ENCODE assay signal across 24 cellular contexts in genomic region chr2:50515638-50516037, GRCh38.
"Had no signal": no experiment of that assay in that cellular context is flagged by ENCODE, and none has a peak within 500 bp of the region (broad histone marks: within the 10 kb centered on the region; RNA-seq: fewer than 3 reads in every experiment).

No MANE protein-coding gene starts in this region.

- H3K4me3 ChIP-seq: esophagus squamous epithelium, pancreas, prostate gland, skin epidermis, stomach, tibial artery, upper lobe of right lung had no signal

- ATAC-seq: activated CD4-positive, alpha-beta T cell treated with anti-CD3 and anti-CD28 coated beads for 36 hours; activated CD8-positive, alpha-beta memory T cell treated with anti-CD3 and anti-CD28 coated beads, Interleukin-2, amount 10 ng/mL, durations not matched to agents 7 days and 5 days; activated CD8-positive, alpha-beta T cell treated with anti-CD3 and anti-CD28 coated beads, Interleukin-2, amount 10 ng/mL, durations not matched to agents 7 days and 5 days; activated naive CD8-positive, alpha-beta T cell treated with anti-CD3 and anti-CD28 coated beads, Interleukin-2, amount 50 U/mL, for 24 hours; left cardiac atrium; left ventricle myocardium superior; naive thymus-derived CD4-positive, alpha-beta T cell; pancreas; sciatic nerve; stimulated activated naive B cell treated with anti-CD40 and anti-IgM and Interleukin-4, amounts not matched to agents 10 μg/mL and 1 μg/mL and 100 μg/mL, for 72 hours; upper lobe of right lung had no signal

- H3K27ac ChIP-seq: esophagus squamous epithelium, pancreas, prostate gland, skin epidermis, stomach, tibial artery, upper lobe of right lung had no signal

- H3K4me1 ChIP-seq: esophagus squamous epithelium, pancreas, prostate gland, stomach, tibial artery, upper lobe of right lung had no signal

- H3K27me3 ChIP-seq: esophagus squamous epithelium, pancreas, stomach, tibial artery, upper lobe of right lung had no signal

- FAIRE-seq: frontal cortex, pancreas had no signal

- H3K9me3 ChIP-seq: esophagus squamous epithelium, pancreas, prostate gland, stomach, tibial artery, upper lobe of right lung had no signal

- H3K36me3 ChIP-seq: esophagus squamous epithelium, pancreas, prostate gland, stomach, tibial artery, upper lobe of right lung had no signal

- DNase-seq: activated B cell treated with CpG ODN at 0.5 μM for 24 hours; activated CD4-positive, alpha-beta T cell treated with anti-CD3 and anti-CD28 coated beads for 36 hours; activated CD8-positive, alpha-beta memory T cell treated with anti-CD3 and anti-CD28 coated beads, Interleukin-2, amount 10 ng/mL, durations not matched to agents 7 days and 5 days; activated CD8-positive, alpha-beta T cell treated with anti-CD3 and anti-CD28 coated beads, Interleukin-2, amount 10 ng/mL, durations not matched to agents 7 days and 5 days; activated naive CD8-positive, alpha-beta T cell treated with anti-CD3 and anti-CD28 coated beads, Interleukin-2, amount 50 U/mL, for 24 hours; activated T-cell treated with anti-CD3 and anti-CD28 coated beads, Interleukin-2, amount 50 U/mL, for 48 hours; amygdala; esophagus squamous epithelium; left cardiac atrium; left ventricle myocardium superior; midbrain; naive thymus-derived CD4-positive, alpha-beta T cell; nucleus accumbens; pancreas; stimulated activated CD4-positive, alpha-beta T cell treated with anti-CD3 and anti-CD28 coated beads, Interleukin-4, amount 100 ng/mL, for 4 hours; stimulated activated CD8-positive, alpha-beta memory T cell treated with anti-CD3 and anti-CD28 coated beads, Interleukin-4, amount 100 ng/mL, for 48 hours; stimulated activated naive B cell treated with anti-CD40 and anti-IgM and Interleukin-4, amounts not matched to agents 10 μg/mL and 1 μg/mL and 100 μg/mL, for 72 hours; stomach; tibial artery; upper lobe of right lung had no signal
